17 cellular contexts compared by ENCODE assay signal in genomic region chr14:96844857-96845570, GRCh38. TPM values are rescaled to one million over a fixed set of nuclear protein-coding genes. Genes with fewer than 3 reads are reported as not detected.
DNase-seq lines count a peak whose midpoint lies in the region; ATAC-seq, FAIRE-seq and TF ChIP-seq lines count a peak whose summit lies in the region.
"Had no signal": no experiment of that assay in that cellular context is flagged by ENCODE, and none has a peak within 500 bp of the region (broad histone marks: within the 10 kb centered on the region; RNA-seq: fewer than 3 reads in every experiment).

No MANE protein-coding gene starts in this region.

- TF ChIP-seq CTCF in GM20000 (IDR thresholded peaks at IDR 0.05; ENCODE audit: extremely low read depth, missing control alignments) = no peak

- no peak for ATAC-seq in GM21825 (IDR thresholded peaks at IDR 0.05; ENCODE audit: unreplicated experiment)

- no peak for FAIRE-seq in GM19239 (lab: Jason Lieb, UNC)

- peak; percentile 6 for DNase-seq in GM20000 (ENCODE audit: low spot score)
- peak; percentile 59 for DNase-seq in MV-4-11 (lab: John Stamatoyannopoulos, UW)
- DNase-seq in SIG-M5 treated with dmso at 0.1 percent for 504 hours (lab: John Stamatoyannopoulos, UW; ENCODE audit: unreplicated experiment) = peak; percentile 61
- DNase-seq in dermis blood vessel endothelial cell = no peak
- DNase-seq in GM19239 (ENCODE audit: insufficient read length, low spot score) = no peak
- no peak for DNase-seq in foreskin melanocyte
- DNase-seq: BE2C; CD4-positive, CD25-positive, alpha-beta regulatory T cell; COR-L47; DMS 273 treated with DMSO at 0.1 percent for 48 hours; DND-41; H7; HFFc6; NCI-H1105; NCI-H1694; NCI-H2081 treated with DMSO at 0.1 percent for 48 hours had no signal

RNA-seq across cellular contexts. Expression of gene VRK1, which starts 47.8 kb away (rescaled TPM):
- total RNA-seq in dermis blood vessel endothelial cell = 41.2 and 44.7 TPM in 2 replicates

Comparison
In these comparisons a context has a peak if more than half of its experiments do, and no peak if none do; other contexts are left out.
1. DNase-seq: peak in GM20000 (single experiment), MV-4-11 (single experiment) and SIG-M5 treated with dmso at 0.1 percent for 504 hours (single experiment); none in dermis blood vessel endothelial cell (single experiment), GM19239 (single experiment) and foreskin melanocyte (single experiment).